8 cellular contexts compared by ENCODE assay signal in genomic region chrX:154398668-154399526, GRCh38. TPM values are rescaled to one million over a fixed set of nuclear protein-coding genes. Genes with fewer than 3 reads are reported as not detected.
DNase-seq lines count a peak whose midpoint lies in the region; ATAC-seq lines count a peak whose summit lies in the region.

No MANE protein-coding gene starts in this region.

- peak overlapping the region; percentile 89 for H4K91ac ChIP-seq in mesenchymal stem cell (ENCODE audit: low read length)

- no peaks in the 10 kb centered on the region for H3K27me3 ChIP-seq in mesenchymal stem cell (ENCODE audit: control insufficient read depth in 1 of 2, insufficient read depth in 1 of 2, low read length in 2 of 2)

- no peak overlapping the region for H2BK120ac ChIP-seq in mesenchymal stem cell (ENCODE audit: low read depth, low read length)

- H4K8ac ChIP-seq in mesenchymal stem cell (ENCODE audit: low read length) = peak overlapping the region; percentile 85

- H3K9me3 Mint-ChIP-seq in activated CD8-positive, alpha-beta memory T cell treated with anti-CD3 and anti-CD28 coated beads, Interleukin-2, amount 10 ng/mL, durations not matched to agents 7 days and 5 days (ENCODE audit: low read depth) = no peaks in the 10 kb centered on the region
- no peaks in the 10 kb centered on the region for H3K9me3 Mint-ChIP-seq in effector memory CD8-positive, alpha-beta T cell

- peaks cover 33% of the 10 kb centered on the region for H3K36me3 Mint-ChIP-seq in activated CD8-positive, alpha-beta memory T cell treated with anti-CD3 and anti-CD28 coated beads, Interleukin-2, amount 10 ng/mL, durations not matched to agents 7 days and 5 days
- peaks cover 53% of the 10 kb centered on the region for H3K36me3 Mint-ChIP-seq in effector memory CD8-positive, alpha-beta T cell (ENCODE audit: insufficient read depth)

- H3K4me3 Mint-ChIP-seq in activated CD8-positive, alpha-beta memory T cell treated with anti-CD3 and anti-CD28 coated beads, Interleukin-2, amount 10 ng/mL, durations not matched to agents 7 days and 5 days = peak overlapping the region; percentile 98
- H3K4me3 Mint-ChIP-seq in effector memory CD8-positive, alpha-beta T cell = peak overlapping the region; percentile 98 to 99

- H2AFZ ChIP-seq in mesenchymal stem cell (ENCODE audit: low read depth, low read length) = no peak overlapping the region

- H3K27ac ChIP-seq in mesenchymal stem cell (ENCODE audit: low read length, poor library complexity, severe bottlenecking) = peak overlapping the region; percentile 97

- H3K27me3 Mint-ChIP-seq in activated CD8-positive, alpha-beta memory T cell treated with anti-CD3 and anti-CD28 coated beads, Interleukin-2, amount 10 ng/mL, durations not matched to agents 7 days and 5 days = no peaks in the 10 kb centered on the region
- no peaks in the 10 kb centered on the region for H3K27me3 Mint-ChIP-seq in effector memory CD8-positive, alpha-beta T cell

- H2BK15ac ChIP-seq in mesenchymal stem cell (ENCODE audit: low read depth, poor library complexity, severe bottlenecking) = no peak overlapping the region

- peak overlapping the region; percentile 87 for H2BK5ac ChIP-seq in mesenchymal stem cell (ENCODE audit: low read depth, low read length, poor library complexity, severe bottlenecking)

- CTCF ChIA-PET in activated CD8-positive, alpha-beta memory T cell treated with anti-CD3 and anti-CD28 coated beads, Interleukin-2, amount 10 ng/mL, durations not matched to agents 7 days and 5 days (lab: Charles Lee) = interaction anchor here (1.0 to 3.5 kb wide), 12 partner anchors 9 to 428 kb away, joined by 3 to 15 read pairs (median 4); partner anchors contain the start of genes ATP6AP1, DNASE1L1, FAM50A and IKBKG

- DNase-seq in GM03348 (ENCODE audit: low spot score) (peak; percentile 61), NCI-H82 (lab: John Stamatoyannopoulos, UW) (peak; percentile 87), mesenchymal stem cell (peak; percentile 75), OCI-M2 (lab: John Stamatoyannopoulos, UW; ENCODE audit: unreplicated experiment) (no peak)
- DNase-seq in activated CD8-positive, alpha-beta memory T cell treated with anti-CD3 and anti-CD28 coated beads, Interleukin-2, amount 10 ng/mL, durations not matched to agents 7 days and 5 days = peak; percentile 91
- peak; percentile 72 to 76 (median 74) for DNase-seq in effector memory CD8-positive, alpha-beta T cell
- DNase-seq in stimulated activated CD4-positive, alpha-beta T cell treated with anti-CD3 and anti-CD28 coated beads, TNF-alpha, amount 100 ng/mL, for 48 hours (ENCODE audit: low read depth in 3 of 3) = peak in 2 of 3 donors; percentile 63 to 68

- no peak overlapping the region for H2BK12ac ChIP-seq in mesenchymal stem cell (ENCODE audit: low read length in 2 of 2)

- peak overlapping the region; percentile 67 to 75 for H3K4ac ChIP-seq in mesenchymal stem cell (ENCODE audit: low read depth in 1 of 2, low read length in 2 of 2)

- H3K79me1 ChIP-seq in mesenchymal stem cell (replicated peaks; ENCODE audit: low read length, poor library complexity, severe bottlenecking) = no peaks in the 10 kb centered on the region

- under 1% methylated on average over 37 of the region's 49 CpGs for WGBS in mesenchymal stem cell

- H3K4me1 Mint-ChIP-seq in activated CD8-positive, alpha-beta memory T cell treated with anti-CD3 and anti-CD28 coated beads, Interleukin-2, amount 10 ng/mL, durations not matched to agents 7 days and 5 days = peaks cover 20% of the 10 kb centered on the region
- peaks cover 12 to 20% of the 10 kb centered on the region in 2 donors for H3K4me1 Mint-ChIP-seq in effector memory CD8-positive, alpha-beta T cell (ENCODE audit: low read depth in 2 of 2)

- peak overlapping the region; percentile 59 for H3K4me2 ChIP-seq in mesenchymal stem cell (ENCODE audit: low read length, poor library complexity, severe bottlenecking)

- peak overlapping the region; percentile 15 for H2AK5ac ChIP-seq in mesenchymal stem cell (ENCODE audit: low read length, severe bottlenecking)

- H3K4me3 ChIP-seq in mesenchymal stem cell (ENCODE audit: insufficient read depth in 1 of 2, low read depth in 1 of 2, low read length in 2 of 2) = peak overlapping the region; percentile 68 to 84

- H3K18ac ChIP-seq in mesenchymal stem cell (ENCODE audit: low read depth in 1 of 2, low read length in 2 of 2) = peak overlapping the region; percentile 86 to 92

- peaks cover 32 to 34% of the 10 kb centered on the region in 2 experiments for H3K36me3 ChIP-seq in mesenchymal stem cell (ENCODE audit: control insufficient read depth in 1 of 2, insufficient read depth in 2 of 2, low read depth in 1 of 2, low read length in 2 of 2)

- ATAC-seq in HG03432 (IDR thresholded peaks at IDR 0.05; ENCODE audit: unreplicated experiment) = peak; percentile 20
- ATAC-seq in activated CD8-positive, alpha-beta memory T cell treated with anti-CD3 and anti-CD28 coated beads, Interleukin-2, amount 10 ng/mL, durations not matched to agents 7 days and 5 days = peak; percentile 21
- peak; percentile 38 for ATAC-seq in effector memory CD8-positive, alpha-beta T cell (replicated peaks)

- peak overlapping the region; percentile 99 for H3K9ac ChIP-seq in mesenchymal stem cell (ENCODE audit: low read length)

- H3K14ac ChIP-seq in mesenchymal stem cell (ENCODE audit: low read length in 2 of 2) = peak overlapping the region in 1 of 2 experiments; percentile 81

- peaks cover 8% of the 10 kb centered on the region for H3K4me1 ChIP-seq in mesenchymal stem cell (ENCODE audit: control insufficient read depth, insufficient read depth, low read depth, low read length)

- no peak overlapping the region for H3K23ac ChIP-seq in mesenchymal stem cell (ENCODE audit: low read length in 2 of 2)

- H3K9me3 ChIP-seq in mesenchymal stem cell (ENCODE audit: control insufficient read depth, low read length) = peaks cover 8% of the 10 kb centered on the region

- peak overlapping the region; percentile 99 for H3K27ac Mint-ChIP-seq in activated CD8-positive, alpha-beta memory T cell treated with anti-CD3 and anti-CD28 coated beads, Interleukin-2, amount 10 ng/mL, durations not matched to agents 7 days and 5 days
- H3K27ac Mint-ChIP-seq in effector memory CD8-positive, alpha-beta T cell = peak overlapping the region; percentile 99

RNA-seq across cellular contexts. Expression of gene RPL10, which starts 0.7 kb away (rescaled TPM):
- total RNA-seq in activated CD8-positive, alpha-beta memory T cell treated with anti-CD3 and anti-CD28 coated beads, Interleukin-2, amount 10 ng/mL, durations not matched to agents 7 days and 5 days = 1,000 to 10,000 TPM; 2,013 to 2,356 TPM
- 4,138 TPM for polyA plus RNA-seq in mesenchymal stem cell (2013, experiment 1 of 2)
- 3,979 TPM for polyA plus RNA-seq in mesenchymal stem cell (2013, experiment 2 of 2)

RNA-seq across cellular contexts. Expression of gene DNASE1L1, which starts 10.2 kb away (rescaled TPM):
- total RNA-seq in activated CD8-positive, alpha-beta memory T cell treated with anti-CD3 and anti-CD28 coated beads, Interleukin-2, amount 10 ng/mL, durations not matched to agents 7 days and 5 days = 10 to 100 TPM; 18.4 to 19.6 TPM
- polyA plus RNA-seq in mesenchymal stem cell (2013, experiment 1 of 2) = 53.5 TPM
- polyA plus RNA-seq in mesenchymal stem cell (2013, experiment 2 of 2) = 52.9 TPM

RNA-seq across cellular contexts. Expression of gene TAFAZZIN, which starts 12.4 kb away (rescaled TPM):
- 10 to 100 TPM; 77.1 to 90.2 TPM for total RNA-seq in activated CD8-positive, alpha-beta memory T cell treated with anti-CD3 and anti-CD28 coated beads, Interleukin-2, amount 10 ng/mL, durations not matched to agents 7 days and 5 days
- 15.9 TPM for polyA plus RNA-seq in mesenchymal stem cell (2013, experiment 1 of 2)
- polyA plus RNA-seq in mesenchymal stem cell (2013, experiment 2 of 2) = 14.1 TPM

RNA-seq across cellular contexts. Expression of gene EMD, which starts 19.8 kb away (rescaled TPM):
- 10 to 100 TPM; 64.6 to 70.2 TPM for total RNA-seq in activated CD8-positive, alpha-beta memory T cell treated with anti-CD3 and anti-CD28 coated beads, Interleukin-2, amount 10 ng/mL, durations not matched to agents 7 days and 5 days
- polyA plus RNA-seq in mesenchymal stem cell (2013, experiment 1 of 2) = 66.4 TPM
- polyA plus RNA-seq in mesenchymal stem cell (2013, experiment 2 of 2) = 66.8 TPM

RNA-seq across cellular contexts. Expression of gene FLNA, which starts 24.5 kb away (rescaled TPM):
- 1,000 to 10,000 TPM; 1,602 to 2,011 TPM for total RNA-seq in activated CD8-positive, alpha-beta memory T cell treated with anti-CD3 and anti-CD28 coated beads, Interleukin-2, amount 10 ng/mL, durations not matched to agents 7 days and 5 days
- 667 TPM for polyA plus RNA-seq in mesenchymal stem cell (2013, experiment 1 of 2)
- polyA plus RNA-seq in mesenchymal stem cell (2013, experiment 2 of 2) = 624 TPM
